ENCODE assay signal across 28 cellular contexts in genomic region chr9:77964258-77964657, GRCh38.
"Had no signal": no experiment of that assay in that cellular context is flagged by ENCODE, and none has a peak within 500 bp of the region (broad histone marks: within the 10 kb centered on the region; RNA-seq: fewer than 3 reads in every experiment).

No MANE protein-coding gene starts in this region.

- H3K4me1 Mint-ChIP-seq: stimulated activated memory B cell treated with anti-CD40 and anti-IgM and Interleukin-4, amounts not matched to agents 10 μg/mL and 1 μg/mL and 100 μg/mL, for 72 hours had no signal

- H3K36me3 ChIP-seq: left lung, lower lobe of right lung, right atrium auricular region, right lobe of liver, uterus had no signal

- ATAC-seq: left colon; left lung; lower lobe of right lung; naive thymus-derived CD8-positive, alpha-beta T cell; psoas muscle; right lobe of liver; stimulated activated memory B cell treated with anti-CD40 and anti-IgM and Interleukin-4, amounts not matched to agents 10 μg/mL and 1 μg/mL and 100 μg/mL, for 72 hours; stimulated activated naive CD8-positive, alpha-beta T cell treated with anti-CD3 and anti-CD28 coated beads, Interleukin-15, amount 100 ng/mL, for 72 hours had no signal

- H3K27ac Mint-ChIP-seq: nephron; stimulated activated memory B cell treated with anti-CD40 and anti-IgM and Interleukin-4, amounts not matched to agents 10 μg/mL and 1 μg/mL and 100 μg/mL, for 72 hours; stimulated activated naive CD8-positive, alpha-beta T cell treated with anti-CD3 and anti-CD28 coated beads, Interleukin-15, amount 100 ng/mL, for 72 hours; type B pancreatic cell had no signal

- H3K4me3 ChIP-seq: left lung, lower lobe of right lung, psoas muscle, right atrium auricular region, right lobe of liver, smooth muscle cell, tibial nerve, uterus had no signal

- H3K4me3 Mint-ChIP-seq: immature natural killer cell; nephron; neural crest cell; stimulated activated memory B cell treated with anti-CD40 and anti-IgM and Interleukin-4, amounts not matched to agents 10 μg/mL and 1 μg/mL and 100 μg/mL, for 72 hours; stimulated activated naive CD8-positive, alpha-beta T cell treated with anti-CD3 and anti-CD28 coated beads, Interleukin-15, amount 100 ng/mL, for 72 hours; type B pancreatic cell had no signal

- H2AFZ ChIP-seq: parathyroid adenoma had no signal

- DNase-seq: hypothalamus; immature natural killer cell; kidney; left colon; left lung; lower lobe of right lung; mammary epithelial cell; mesenchymal stem cell; naive thymus-derived CD8-positive, alpha-beta T cell; nucleus accumbens; psoas muscle; right lobe of liver; stimulated activated CD4-positive, alpha-beta T cell treated with anti-CD3 and anti-CD28 coated beads, Interleukin-1b, Interleukin-23, amount 100 ng/mL, for 48 hours; stimulated activated CD4-positive, alpha-beta T cell treated with anti-CD3 and anti-CD28 coated beads, Interleukin-2, amount 100 ng/mL, for 48 hours; stimulated activated CD4-positive, alpha-beta T cell treated with anti-CD3 and anti-CD28 coated beads, Interleukin-4, amount 100 ng/mL, for 4 hours; stimulated activated CD8-positive, alpha-beta memory T cell treated with anti-CD3 and anti-CD28 coated beads, Interleukin-4, amount 100 ng/mL, for 48 hours; stimulated activated naive CD4-positive, alpha-beta T cell treated with Interleukin-2 at 50 U/mL for 16 hours; stimulated activated naive CD8-positive, alpha-beta T cell treated with anti-CD3 and anti-CD28 coated beads, Interleukin-15, amount 100 ng/mL, for 72 hours; substantia nigra; uterus had no signal

- H3K27me3 ChIP-seq: left lung, right atrium auricular region, right lobe of liver, tibial nerve, uterus had no signal

- H3K27me3 Mint-ChIP-seq: naive thymus-derived CD8-positive, alpha-beta T cell; stimulated activated naive CD8-positive, alpha-beta T cell treated with anti-CD3 and anti-CD28 coated beads, Interleukin-15, amount 100 ng/mL, for 72 hours; type B pancreatic cell had no signal

- H3K27ac ChIP-seq: left lung, lower lobe of right lung, parathyroid adenoma, psoas muscle, right atrium auricular region, right lobe of liver, tibial nerve, uterus had no signal

- H3K4me2 ChIP-seq: smooth muscle cell had no signal

- H3K9me3 Mint-ChIP-seq: immature natural killer cell; naive thymus-derived CD8-positive, alpha-beta T cell; nephron; stimulated activated memory B cell treated with anti-CD40 and anti-IgM and Interleukin-4, amounts not matched to agents 10 μg/mL and 1 μg/mL and 100 μg/mL, for 72 hours; stimulated activated naive CD8-positive, alpha-beta T cell treated with anti-CD3 and anti-CD28 coated beads, Interleukin-15, amount 100 ng/mL, for 72 hours had no signal

- H3K36me3 Mint-ChIP-seq: immature natural killer cell; stimulated activated memory B cell treated with anti-CD40 and anti-IgM and Interleukin-4, amounts not matched to agents 10 μg/mL and 1 μg/mL and 100 μg/mL, for 72 hours had no signal

- H3K9ac ChIP-seq: parathyroid adenoma had no signal

- H3K9me3 ChIP-seq: left lung, lower lobe of right lung, psoas muscle, right atrium auricular region, right lobe of liver, tibial nerve, uterus had no signal
